ENCODE assay signal across 34 cellular contexts in the genomic region with DNA sequence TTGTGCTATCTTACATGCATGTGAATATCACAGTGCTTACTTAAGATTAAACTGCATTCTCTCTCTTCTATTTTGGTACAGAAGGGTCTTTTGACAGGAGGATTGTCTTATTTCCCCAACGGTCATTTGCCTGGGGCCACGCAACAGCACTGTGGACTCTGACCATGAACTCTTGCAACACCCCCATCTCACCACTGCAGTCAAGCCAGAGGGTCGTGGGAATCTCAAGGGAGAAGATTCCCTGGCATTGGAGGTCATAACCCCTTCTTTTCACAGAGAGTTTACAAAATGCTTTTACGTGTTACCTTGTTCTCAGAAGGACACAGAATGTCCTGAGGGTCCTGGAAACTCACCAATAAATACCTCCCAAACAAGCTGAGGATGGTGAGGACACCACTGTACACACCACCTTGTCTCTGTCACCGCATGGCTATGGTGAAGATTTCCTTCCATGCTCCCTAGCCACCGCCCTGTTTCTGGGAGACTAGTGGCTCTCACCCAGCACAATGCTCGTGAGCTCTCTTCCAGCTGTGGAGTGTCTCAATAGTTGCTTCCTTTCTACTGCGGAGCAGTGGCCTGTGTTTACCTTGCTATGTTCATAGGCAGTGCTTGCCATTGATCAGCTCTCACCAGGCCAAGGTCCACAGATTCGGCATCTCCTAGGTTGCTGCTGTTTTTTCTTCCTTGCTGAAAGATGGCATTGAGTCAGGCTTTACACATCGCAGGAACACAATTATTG.
DNase-seq lines count a peak whose midpoint lies in the region; ATAC-seq and TF ChIP-seq lines count a peak whose summit lies in the region.
"Had no signal": no experiment of that assay in that cellular context is flagged by ENCODE, and none has a peak within 500 bp of the region (broad histone marks: within the 10 kb centered on the region; RNA-seq: fewer than 3 reads in every experiment).

No MANE protein-coding gene starts in this region.

- H3K4me3 ChIP-seq in hepatocyte, result no peak overlapping the region
- H3K4me3 ChIP-seq: cardiac muscle cell, esophagus squamous epithelium, heart left ventricle, MG63, skin epidermis, thoracic aorta, uterus had no signal

- H3K36me3 Mint-ChIP-seq in activated T-cell treated with anti-CD3 and anti-CD28 coated beads, Interleukin-2, amount 50 U/mL, for 24 hours (ENCODE audit: low read depth), result no peaks in the 10 kb centered on the region
- peaks cover 8% of the 10 kb centered on the region for H3K36me3 Mint-ChIP-seq in natural killer cell treated with Interleukin-12 subunit alpha and Interleukin-12 subunit beta and Interleukin-15 and Interleukin-18, amount 100 ng/mL, for 72 hours
- peaks cover 4% of the 10 kb centered on the region for H3K36me3 Mint-ChIP-seq in nephron progenitor cell (ENCODE audit: low read depth)
- H3K36me3 Mint-ChIP-seq: CD4-positive, CD25-positive, alpha-beta regulatory T cell; memory B cell; T-cell had no signal

- peak overlapping the region; percentile 56 for H3K4me2 ChIP-seq in hepatocyte
- H3K4me2 ChIP-seq: KMS-11 had no signal

- H3K4me3 Mint-ChIP-seq in activated T-cell treated with anti-CD3 and anti-CD28 coated beads, Interleukin-2, amount 50 U/mL, for 24 hours, result no peak overlapping the region
- no peak overlapping the region for H3K4me3 Mint-ChIP-seq in natural killer cell treated with Interleukin-12 subunit alpha and Interleukin-12 subunit beta and Interleukin-15 and Interleukin-18, amount 100 ng/mL, for 72 hours
- no peak overlapping the region for H3K4me3 Mint-ChIP-seq in nephron progenitor cell
- H3K4me3 Mint-ChIP-seq: activated naive CD8-positive, alpha-beta T cell treated with anti-CD3 and anti-CD28 coated beads, Interleukin-2, amount 50 U/mL, for 24 hours; activated T-cell treated with anti-CD3 and anti-CD28 coated beads, Interleukin-2, amount 50 U/mL, for 72 hours; CD4-positive, CD25-positive, alpha-beta regulatory T cell; dendritic cell treated with granulocyte-macrophage colony-stimulating factor and Interleukin-4, amounts not matched to agents 40 ng/mL and 50 ng/mL, for 4 days; memory B cell; stimulated activated naive CD8-positive, alpha-beta T cell treated with anti-CD3 and anti-CD28 coated beads, Interleukin-15, Interleukin-2, amounts not matched to agents 100 ng/mL and 50 ng/mL, for 24 hours; T-cell had no signal

- peaks cover 51% of the 10 kb centered on the region for H3K4me1 ChIP-seq in hepatocyte (ENCODE audit: insufficient read depth)
- H3K4me1 ChIP-seq: heart left ventricle, uterus had no signal

- ATAC-seq in natural killer cell treated with Interleukin-12 subunit alpha and Interleukin-12 subunit beta and Interleukin-15 and Interleukin-18, amount 100 ng/mL, for 72 hours, result no peak
- ATAC-seq in HG02759 (IDR thresholded peaks at IDR 0.05; ENCODE audit: unreplicated experiment), result no peak
- ATAC-seq: activated naive CD8-positive, alpha-beta T cell treated with anti-CD3 and anti-CD28 coated beads, Interleukin-2, amount 50 U/mL, for 24 hours; activated T-cell treated with anti-CD3 and anti-CD28 coated beads, Interleukin-2, amount 50 U/mL, for 72 hours; heart left ventricle; T-cell had no signal

- H4K20me1 ChIP-seq in hepatocyte (ENCODE audit: insufficient read depth, poor library complexity, severe bottlenecking), result no peaks in the 10 kb centered on the region

- peaks cover 3% of the 10 kb centered on the region for H3K27me3 Mint-ChIP-seq in activated T-cell treated with anti-CD3 and anti-CD28 coated beads, Interleukin-2, amount 50 U/mL, for 24 hours
- peaks cover 0 to 3% of the 10 kb centered on the region in 2 donors for H3K27me3 Mint-ChIP-seq in natural killer cell treated with Interleukin-12 subunit alpha and Interleukin-12 subunit beta and Interleukin-15 and Interleukin-18, amount 100 ng/mL, for 72 hours
- H3K27me3 Mint-ChIP-seq in nephron progenitor cell (ENCODE audit: low read depth, poor library complexity), result peaks cover 12% of the 10 kb centered on the region
- H3K27me3 Mint-ChIP-seq: activated naive CD8-positive, alpha-beta T cell treated with anti-CD3 and anti-CD28 coated beads, Interleukin-2, amount 50 U/mL, for 24 hours; CD4-positive, CD25-positive, alpha-beta regulatory T cell; dendritic cell treated with granulocyte-macrophage colony-stimulating factor and Interleukin-4, amounts not matched to agents 40 ng/mL and 50 ng/mL, for 4 days had no signal

- no peaks in the 10 kb centered on the region for H3K79me2 ChIP-seq in hepatocyte

- DNase-seq in activated T-cell treated with anti-CD3 and anti-CD28 coated beads, Interleukin-2, amount 50 U/mL, for 24 hours, result peak; percentile 13
- no peak for DNase-seq in activated T-cell treated with anti-CD3 and anti-CD28 coated beads, Interleukin-2, amount 50 U/mL, for 48 hours
- peak; percentile 45 for DNase-seq in hepatocyte (ENCODE audit: low spot score)
- peak; percentile 31 for DNase-seq in natural killer cell treated with Interleukin-12 subunit alpha and Interleukin-12 subunit beta and Interleukin-15 and Interleukin-18, amount 100 ng/mL, for 72 hours (ENCODE audit: low spot score)
- DNase-seq in stimulated activated CD8-positive, alpha-beta memory T cell treated with anti-CD3 and anti-CD28 coated beads, Interleukin-4, amount 100 ng/mL, for 48 hours, result peak; percentile 2
- DNase-seq in NCI-H2081 (lab: John Stamatoyannopoulos, UW), result no peak
- DNase-seq in nephron progenitor cell, result no peak
- DNase-seq: activated CD4-positive, alpha-beta T cell treated with anti-CD3 and anti-CD28 coated beads for 48 hours; activated naive CD4-positive, alpha-beta T cell; activated naive CD8-positive, alpha-beta T cell treated with anti-CD3 and anti-CD28 coated beads, Interleukin-2, amount 50 U/mL, for 24 hours; activated T-cell treated with anti-CD3 and anti-CD28 coated beads, Interleukin-2, amount 50 U/mL, for 72 hours; CD4-positive, CD25-positive, alpha-beta regulatory T cell; esophagus squamous epithelium; foreskin melanocyte; H7; MG63; NCI-H1105 treated with DMSO at 0.1 percent for 48 hours; NCI-H187 treated with DMSO at 0.1 percent for 48 hours; NCI-H524; OCI-M1; stimulated activated CD4-positive, alpha-beta T cell treated with anti-CD3 and anti-CD28 coated beads, Interleukin-1b, Interleukin-23, amount 100 ng/mL, for 48 hours; WERI-Rb-1 had no signal

- H3K4me1 Mint-ChIP-seq in activated T-cell treated with anti-CD3 and anti-CD28 coated beads, Interleukin-2, amount 50 U/mL, for 24 hours (ENCODE audit: low read depth), result no peaks in the 10 kb centered on the region
- no peaks in the 10 kb centered on the region for H3K4me1 Mint-ChIP-seq in natural killer cell treated with Interleukin-12 subunit alpha and Interleukin-12 subunit beta and Interleukin-15 and Interleukin-18, amount 100 ng/mL, for 72 hours (ENCODE audit: low read depth in 2 of 2)
- no peaks in the 10 kb centered on the region for H3K4me1 Mint-ChIP-seq in nephron progenitor cell
- H3K4me1 Mint-ChIP-seq: activated naive CD8-positive, alpha-beta T cell treated with anti-CD3 and anti-CD28 coated beads, Interleukin-2, amount 50 U/mL, for 24 hours; CD4-positive, CD25-positive, alpha-beta regulatory T cell; memory B cell; T-cell had no signal

- WGBS in hepatocyte (ENCODE audit: low lambda C conversion rate, missing lambda C conversion rate), result 44% methylated on average over 10 of the region's 10 CpGs

- no peak overlapping the region for H2AFZ ChIP-seq in hepatocyte

- H3K27me3 ChIP-seq in hepatocyte, result no peaks in the 10 kb centered on the region
- H3K27me3 ChIP-seq: cardiac muscle cell, esophagus squamous epithelium, MG63, uterus had no signal

- TF ChIP-seq CTCF in hepatocyte (IDR thresholded peaks at IDR 0.05; ENCODE audit: poor library complexity) (no peak), nephron progenitor cell (IDR thresholded peaks at IDR 0.05) (no peak)

- peak overlapping the region; percentile 84 for H3K27ac ChIP-seq in hepatocyte
- H3K27ac ChIP-seq: cardiac muscle cell, heart left ventricle, KMS-11, RWPE1, skin epidermis, thoracic aorta, uterus, WERI-Rb-1 had no signal

- H3K36me3 ChIP-seq in hepatocyte (replicated peaks; ENCODE audit: insufficient read depth, low read depth), result no peaks in the 10 kb centered on the region
- H3K36me3 ChIP-seq: cardiac muscle cell, esophagus squamous epithelium, heart left ventricle, MG63, thoracic aorta, uterus, WERI-Rb-1 had no signal

- no peak overlapping the region for H3K27ac Mint-ChIP-seq in activated T-cell treated with anti-CD3 and anti-CD28 coated beads, Interleukin-2, amount 50 U/mL, for 24 hours
- H3K27ac Mint-ChIP-seq in natural killer cell treated with Interleukin-12 subunit alpha and Interleukin-12 subunit beta and Interleukin-15 and Interleukin-18, amount 100 ng/mL, for 72 hours, result no peak overlapping the region
- H3K27ac Mint-ChIP-seq in nephron progenitor cell, result no peak overlapping the region
- H3K27ac Mint-ChIP-seq: activated naive CD8-positive, alpha-beta T cell treated with anti-CD3 and anti-CD28 coated beads, Interleukin-2, amount 50 U/mL, for 24 hours; activated T-cell treated with anti-CD3 and anti-CD28 coated beads, Interleukin-2, amount 50 U/mL, for 72 hours; CD4-positive, CD25-positive, alpha-beta regulatory T cell; dendritic cell treated with granulocyte-macrophage colony-stimulating factor and Interleukin-4, amounts not matched to agents 40 ng/mL and 50 ng/mL, for 4 days; memory B cell; stimulated activated naive CD8-positive, alpha-beta T cell treated with anti-CD3 and anti-CD28 coated beads, Interleukin-15, Interleukin-2, amounts not matched to agents 100 ng/mL and 50 ng/mL, for 24 hours; T-cell had no signal

- peaks cover 12% of the 10 kb centered on the region for H3K9me3 Mint-ChIP-seq in activated T-cell treated with anti-CD3 and anti-CD28 coated beads, Interleukin-2, amount 50 U/mL, for 24 hours
- peaks cover 5% of the 10 kb centered on the region for H3K9me3 Mint-ChIP-seq in natural killer cell treated with Interleukin-12 subunit alpha and Interleukin-12 subunit beta and Interleukin-15 and Interleukin-18, amount 100 ng/mL, for 72 hours
- H3K9me3 Mint-ChIP-seq in nephron progenitor cell, result peaks cover 17% of the 10 kb centered on the region

- no peaks in the 10 kb centered on the region for H3K9me3 ChIP-seq in hepatocyte (ENCODE audit: low read depth)
- H3K9me3 ChIP-seq: esophagus squamous epithelium, MG63, thoracic aorta, uterus had no signal

- H3K9me2 ChIP-seq in hepatocyte (replicated peaks; ENCODE audit: insufficient read depth), result no peaks in the 10 kb centered on the region

Comparison
In these comparisons a context has a peak if more than half of its experiments do, and no peak if none do; other contexts are left out.
1. DNase-seq: peak in activated T-cell treated with anti-CD3 and anti-CD28 coated beads, Interleukin-2, amount 50 U/mL, for 24 hours (single experiment), hepatocyte (single experiment), natural killer cell treated with Interleukin-12 subunit alpha and Interleukin-12 subunit beta and Interleukin-15 and Interleukin-18, amount 100 ng/mL, for 72 hours (single experiment) and stimulated activated CD8-positive, alpha-beta memory T cell treated with anti-CD3 and anti-CD28 coated beads, Interleukin-4, amount 100 ng/mL, for 48 hours (single experiment); none in activated T-cell treated with anti-CD3 and anti-CD28 coated beads, Interleukin-2, amount 50 U/mL, for 48 hours (0 of 2), NCI-H2081 (0 of 2) and nephron progenitor cell (single experiment).